8 cellular contexts compared by ENCODE assay signal in the genomic region with DNA sequence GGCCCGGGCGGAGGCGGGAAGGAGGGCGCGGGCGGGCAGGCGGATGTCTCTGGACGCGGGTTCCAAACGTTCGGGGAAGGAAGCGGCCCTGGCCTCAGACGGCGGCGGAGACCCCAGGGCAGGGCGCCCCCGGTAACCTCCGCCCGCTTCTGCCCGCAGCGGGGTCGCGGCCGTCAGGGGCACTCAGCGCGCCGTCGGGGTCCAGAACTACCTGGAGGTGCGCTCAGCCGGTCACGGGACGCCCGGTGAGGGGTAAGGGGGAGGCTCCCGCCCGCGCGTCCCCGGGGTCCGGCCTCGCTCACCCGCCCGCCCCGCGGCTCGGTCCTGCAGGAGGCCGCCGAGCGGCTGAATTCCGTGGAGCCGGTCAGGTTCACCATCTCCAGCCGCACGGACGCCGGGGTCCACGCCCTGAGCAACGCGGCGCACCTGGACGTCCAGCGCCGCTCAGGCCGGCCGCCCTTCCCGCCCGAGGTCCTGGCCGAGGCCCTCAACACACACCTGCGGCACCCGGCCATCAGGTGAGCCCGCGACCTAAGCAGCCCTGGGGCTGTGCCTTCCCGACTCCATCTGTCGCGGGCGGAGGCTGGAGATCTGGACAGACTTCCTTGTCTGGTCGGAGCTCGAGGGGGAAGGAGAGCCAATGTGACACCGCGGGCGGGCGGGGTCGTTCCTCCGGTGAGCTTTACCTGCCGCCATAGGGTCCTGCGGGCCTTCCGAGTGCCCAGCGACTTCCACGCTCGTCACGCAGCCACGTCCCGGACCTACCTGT. TPM values are rescaled to one million over a fixed set of nuclear protein-coding genes. Genes with fewer than 3 reads are reported as not detected.
A peak's percentile ranks its signal among the peaks of the same experiment; 100 is the strongest.
DNase-seq lines count a peak whose midpoint lies in the region; ATAC-seq, FAIRE-seq and TF ChIP-seq lines count a peak whose summit lies in the region.

No MANE protein-coding gene starts in this region.

- H3K9ac ChIP-seq in H9 (ENCODE audit: extremely low read depth, insufficient read length, low read length) (peak overlapping the region; percentile 33), endothelial cell of umbilical vein (replicated peaks; ENCODE audit: extremely low read depth, insufficient read depth, low read length) (peak overlapping the region; percentile 73)

- H3F3A ChIP-seq in DOHH2 (ENCODE audit: control insufficient read depth, insufficient read depth), result peaks cover 2% of the 10 kb centered on the region; the same call in 1 of the 2 replicates

- H3K27me3 ChIP-seq in DOHH2 (ENCODE audit: control insufficient read depth, low read length), result no peaks in the 10 kb centered on the region
- no peaks in the 10 kb centered on the region for H3K27me3 ChIP-seq in H9 (ENCODE audit: insufficient read depth, low read length)
- H3K27me3 ChIP-seq in endothelial cell of umbilical vein (ENCODE audit: control insufficient read depth in 2 of 2, insufficient read depth in 2 of 2, low read length in 2 of 2), result no peaks in the 10 kb centered on the region

- no peaks in the 10 kb centered on the region for H3K9me2 ChIP-seq in DOHH2 (replicated peaks; ENCODE audit: control insufficient read depth, low read length)

- H2AK5ac ChIP-seq in H9 (ENCODE audit: insufficient read length, low read length), result no peak overlapping the region

- H3K4me3 ChIP-seq in DOHH2 (ENCODE audit: low read length), result peak overlapping the region; percentile 76
- H3K4me3 ChIP-seq in endothelial cell of umbilical vein (replicated peaks in 1 of 3; ENCODE audit: insufficient read depth in 1 of 3, low read depth in 1 of 3, low read length in 3 of 3), result peak overlapping the region; percentile 56 to 94 (median 64)

- H4K20me1 ChIP-seq in DOHH2 (ENCODE audit: control insufficient read depth, insufficient read depth, low read depth, low read length) (no peaks in the 10 kb centered on the region), H9 (ENCODE audit: control insufficient read depth, insufficient read depth, insufficient read length) (no peaks in the 10 kb centered on the region), endothelial cell of umbilical vein (replicated peaks; ENCODE audit: control insufficient read depth, extremely low read depth, insufficient read depth, low read length) (no peaks in the 10 kb centered on the region)

- no peak overlapping the region for H2BK12ac ChIP-seq in H9 (ENCODE audit: insufficient read length, low read depth, low read length)

- H2BK5ac ChIP-seq in H9 (ENCODE audit: insufficient read length, low read length), result no peak overlapping the region

- H3K27ac Mint-ChIP-seq in H9, result peak overlapping the region in 1 of 3 experiments; percentile 77; a peak in 1 of 7 replicates
- no peak overlapping the region for H3K27ac Mint-ChIP-seq in natural killer cell treated with Interleukin-12 subunit alpha and Interleukin-12 subunit beta and Interleukin-15 and Interleukin-18, amount 100 ng/mL, for 72 hours

- CTCF ChIA-PET in endothelial cell of umbilical vein (lab: Charles Lee), result interaction anchor here (0.8 to 1.5 kb wide), 3 partner anchors 64 to 197 kb away, joined by 3 to 9 read pairs (median 3); no protein-coding TSS in a partner anchor

- H2BK120ac ChIP-seq in H9 (ENCODE audit: low read depth, low read length, poor library complexity, severe bottlenecking), result no peak overlapping the region

- peaks cover 15% of the 10 kb centered on the region for H3K23me2 ChIP-seq in H9 (ENCODE audit: insufficient read length, low read depth, low read length, poor library complexity, severe bottlenecking)

- no peak overlapping the region; the same call in 1 of the 2 replicates for H3K14ac ChIP-seq in H9 (ENCODE audit: insufficient read depth, low read length)

- peaks cover 45% of the 10 kb centered on the region for H3K79me2 ChIP-seq in DOHH2 (ENCODE audit: control insufficient read depth, low read length)
- no peaks in the 10 kb centered on the region for H3K79me2 ChIP-seq in H9 (ENCODE audit: insufficient read depth, low read length)
- H3K79me2 ChIP-seq in endothelial cell of umbilical vein (ENCODE audit: control insufficient read depth, insufficient read depth, low read length), result no peaks in the 10 kb centered on the region

- H3K23ac ChIP-seq in H9 (ENCODE audit: insufficient read length, low read depth, low read length), result no peak overlapping the region

- H3K9me3 ChIP-seq in DOHH2 (ENCODE audit: control insufficient read depth, insufficient read depth, low read length) (no peaks in the 10 kb centered on the region), H9 (ENCODE audit: control insufficient read depth, low read depth, low read length) (no peaks in the 10 kb centered on the region), endothelial cell of umbilical vein (replicated peaks; ENCODE audit: control insufficient read depth, insufficient read depth, low read length) (no peaks in the 10 kb centered on the region)

- peak overlapping the region; percentile 80 for H3K4me2 ChIP-seq in DOHH2 (ENCODE audit: low read length)
- H3K4me2 ChIP-seq in H9 (ENCODE audit: insufficient read depth, insufficient read length, low read length), result peak overlapping the region; percentile 46
- H3K4me2 ChIP-seq in endothelial cell of umbilical vein (ENCODE audit: insufficient read depth, low read length), result peak overlapping the region; percentile 45

- peak; percentile 26 for FAIRE-seq in endothelial cell of umbilical vein (lab: Jason Lieb, UNC)

- DNase-seq in H9, result peak; percentile 51
- DNase-seq in endothelial cell of umbilical vein (ENCODE audit: low read depth, low spot score), result peak; percentile 17
- DNase-seq in natural killer cell treated with Interleukin-12 subunit alpha and Interleukin-12 subunit beta and Interleukin-15 and Interleukin-18, amount 100 ng/mL, for 72 hours (ENCODE audit: low spot score), result no peak
- no peak for DNase-seq in inferior parietal cortex (ENCODE audit: extremely low spot score)
- DNase-seq in posterior cingulate gyrus, result no peak
- DNase-seq in stimulated activated naive CD4-positive, alpha-beta T cell treated with Interleukin-2 at 50 U/mL for 16 hours (lab: John Stamatoyannopoulos, UW), result no peak

- intact Hi-C loops in endothelial cell of umbilical vein (cut with micrococcal nuclease) (loop anchor here (1.0 to 5.0 kb wide), 6 partner anchors 16 to 187 kb away; a partner anchor contains a TSS), posterior cingulate gyrus (cut with DNase I) (loop anchor here (1.0 to 5.0 kb wide), 3 partner anchors 16 to 40 kb away; a partner anchor contains a TSS)

- H3T11ph ChIP-seq in H9 (ENCODE audit: low read length), result no peak overlapping the region

- H3K36me3 ChIP-seq in DOHH2 (ENCODE audit: control insufficient read depth, low read length), result peaks cover 45% of the 10 kb centered on the region
- H3K36me3 ChIP-seq in endothelial cell of umbilical vein (ENCODE audit: control insufficient read depth in 2 of 2, extremely low read depth in 1 of 2, insufficient read depth in 2 of 2, low read length in 2 of 2), result peaks cover 0 to 30% of the 10 kb centered on the region in 2 experiments

- no peak overlapping the region for H2AFZ ChIP-seq in H9 (ENCODE audit: low read length)
- H2AFZ ChIP-seq in endothelial cell of umbilical vein (ENCODE audit: low read depth, low read length), result peak overlapping the region; percentile 59

- dilution Hi-C loops in endothelial cell of umbilical vein (cut with MboI; ENCODE audit: extremely low pct_ligation_motif_present, low sequenced_read_pairs), result no loop called here

- H4K91ac ChIP-seq in H9 (ENCODE audit: insufficient read length, low read depth, low read length), result no peak overlapping the region

- H3K79me1 ChIP-seq in H9 (ENCODE audit: insufficient read depth, low read depth, low read length, poor library complexity, severe bottlenecking), result no peaks in the 10 kb centered on the region

- no peak for TF ChIP-seq POLR2A in endothelial cell of umbilical vein (IDR thresholded peaks at IDR 0.05; ENCODE audit: low read depth, low read length)

- TF ChIP-seq CTCF in DOHH2 (IDR thresholded peaks at IDR 0.05; ENCODE audit: low read depth, low read length, poor library complexity, severe bottlenecking) (no peak), H9 (conservative IDR thresholded peaks at IDR 0.05) (no peak), endothelial cell of umbilical vein (IDR thresholded peaks at IDR 0.05; ENCODE audit: extremely low read depth in 1 of 2, insufficient read depth in 1 of 2, low read depth in 1 of 2, low read length in 2 of 2) (no peak)

- peaks cover 36% of the 10 kb centered on the region for H3K4me1 ChIP-seq in DOHH2 (ENCODE audit: control insufficient read depth, low read length)
- peaks cover 5% of the 10 kb centered on the region; the same call in 1 of the 2 replicates for H3K4me1 ChIP-seq in H9 (ENCODE audit: insufficient read depth, low read length)
- H3K4me1 ChIP-seq in endothelial cell of umbilical vein (ENCODE audit: control insufficient read depth, extremely low read depth, insufficient read depth, low read length), result peaks cover 15% of the 10 kb centered on the region

- no peak overlapping the region for H4K8ac ChIP-seq in H9 (replicated peaks; ENCODE audit: insufficient read length, low read depth, low read length)

- ATAC-seq in SK-N-SH treated with all-trans-retinoic acid at 6 μM for 48 hours, result peak; percentile 2
- ATAC-seq in natural killer cell treated with Interleukin-12 subunit alpha and Interleukin-12 subunit beta and Interleukin-15 and Interleukin-18, amount 100 ng/mL, for 72 hours, result no peak

- no CpG with 5 or more reads among the region's 91 CpGs for WGBS in H9 (ENCODE audit: extremely low coverage, insufficient read length, low lambda C conversion rate)

- peaks cover 3% of the 10 kb centered on the region; the same call in 1 of the 2 replicates for H3K27me3 Mint-ChIP-seq in H9 (ENCODE audit: low read depth)
- no peaks in the 10 kb centered on the region for H3K27me3 Mint-ChIP-seq in natural killer cell treated with Interleukin-12 subunit alpha and Interleukin-12 subunit beta and Interleukin-15 and Interleukin-18, amount 100 ng/mL, for 72 hours

- H3K4ac ChIP-seq in H9 (ENCODE audit: low read depth, low read length), result no peak overlapping the region

- no peak overlapping the region for H4K5ac ChIP-seq in H9 (ENCODE audit: insufficient read length, low read depth, low read length)

- TSS peak; percentile 46 for BruUV-seq in endothelial cell of umbilical vein (replicated peaks; lab: Mats Ljungman, UMichigan)

- H3K9me1 ChIP-seq in endothelial cell of umbilical vein (replicated peaks; ENCODE audit: control insufficient read depth, extremely low read depth, insufficient read depth, low read length), result no peaks in the 10 kb centered on the region

- no peak overlapping the region for H3K56ac ChIP-seq in H9 (ENCODE audit: insufficient read length, low read depth, low read length)

- no peak overlapping the region for H2BK15ac ChIP-seq in H9 (ENCODE audit: low read depth, low read length)

- H3K18ac ChIP-seq in H9 (ENCODE audit: insufficient read length, low read depth, low read length), result no peak overlapping the region

- H3K4me3 Mint-ChIP-seq in H9, result peak overlapping the region; percentile 80 to 82
- peak overlapping the region; percentile 70 for H3K4me3 Mint-ChIP-seq in natural killer cell treated with Interleukin-12 subunit alpha and Interleukin-12 subunit beta and Interleukin-15 and Interleukin-18, amount 100 ng/mL, for 72 hours

- POLR2A ChIA-PET in endothelial cell of umbilical vein (lab: Charles Lee), result no interaction called here

- H3K36me3 Mint-ChIP-seq in H9 (ENCODE audit: insufficient read depth in 1 of 3, low read depth in 3 of 3), result peaks cover 4 to 26% (median 20%) of the 10 kb centered on the region in 3 experiments
- H3K36me3 Mint-ChIP-seq in natural killer cell treated with Interleukin-12 subunit alpha and Interleukin-12 subunit beta and Interleukin-15 and Interleukin-18, amount 100 ng/mL, for 72 hours, result no peaks in the 10 kb centered on the region

- H2BK20ac ChIP-seq in H9 (ENCODE audit: low read depth, low read length, poor library complexity, severe bottlenecking), result no peak overlapping the region

- H3K27ac ChIP-seq in DOHH2 (ENCODE audit: low read depth, low read length) (peak overlapping the region; percentile 52), H9 (ENCODE audit: insufficient read length, low read depth, low read length) (no peak overlapping the region), endothelial cell of umbilical vein (ENCODE audit: insufficient read depth, low read depth, low read length) (peak overlapping the region; percentile 65)

- H3K4me1 Mint-ChIP-seq in H9, result peaks cover 18 to 31% of the 10 kb centered on the region in 2 experiments
- H3K4me1 Mint-ChIP-seq in natural killer cell treated with Interleukin-12 subunit alpha and Interleukin-12 subunit beta and Interleukin-15 and Interleukin-18, amount 100 ng/mL, for 72 hours (ENCODE audit: low read depth in 2 of 2), result peaks cover 12 to 14% of the 10 kb centered on the region in 2 donors

- no peaks in the 10 kb centered on the region; a peak in 1 of 5 replicates for H3K9me3 Mint-ChIP-seq in H9
- H3K9me3 Mint-ChIP-seq in natural killer cell treated with Interleukin-12 subunit alpha and Interleukin-12 subunit beta and Interleukin-15 and Interleukin-18, amount 100 ng/mL, for 72 hours, result no peaks in the 10 kb centered on the region

RNA-seq across cellular contexts. Expression of a gene that starts 0.5 kb away (rescaled TPM):
- total RNA-seq in H9 (2021), result 38.0 and 40.9 TPM in 2 replicates
- total RNA-seq in endothelial cell of umbilical vein, result 16.6 and 18.8 TPM in 2 replicates
- polyA plus RNA-seq in endothelial cell of umbilical vein, result 27.3 and 45.9 TPM in 2 replicates
- 13.4 and 21.1 TPM in 2 replicates for polyA plus RNA-seq in endothelial cell of umbilical vein (2011; cell fraction: cytosol; rRNA removed)
- polyA plus RNA-seq in endothelial cell of umbilical vein (2011; cell fraction: nucleus; rRNA removed), result 13.4 and 13.7 TPM in 2 replicates
- 8.9 and 10.7 TPM in 2 replicates for polyA plus RNA-seq in endothelial cell of umbilical vein (2012)
- 5.5 and 8.0 TPM in 2 replicates for polyA minus RNA-seq in endothelial cell of umbilical vein
- 22.0 TPM for polyA minus RNA-seq in endothelial cell of umbilical vein (2011; cell fraction: cytosol; rRNA and poly(A)+ RNA removed)
- 3.8 and 7.8 TPM in 2 replicates for polyA minus RNA-seq in endothelial cell of umbilical vein (2011; cell fraction: nucleus; rRNA and poly(A)+ RNA removed)
- total RNA-seq in natural killer cell treated with Interleukin-12 subunit alpha and Interleukin-12 subunit beta and Interleukin-15 and Interleukin-18, amount 100 ng/mL, for 72 hours, result 10 to 100 TPM; 19.2 to 39.0 TPM

RNA-seq across cellular contexts. Expression of a gene that starts 1.2 kb away (rescaled TPM):
- total RNA-seq in H9 (2021) (39.5 and 41.4 TPM in 2 replicates), endothelial cell of umbilical vein (39.0 and 43.0 TPM in 2 replicates)
- polyA plus RNA-seq in endothelial cell of umbilical vein, result 27.8 and 41.3 TPM in 2 replicates
- polyA plus RNA-seq in endothelial cell of umbilical vein (2011; cell fraction: cytosol; rRNA removed), result 6.7 and 11.6 TPM in 2 replicates
- 306 and 358 TPM in 2 replicates for polyA plus RNA-seq in endothelial cell of umbilical vein (2011; cell fraction: nucleus; rRNA removed)
- 25.5 and 29.9 TPM in 2 replicates for polyA plus RNA-seq in endothelial cell of umbilical vein (2012)
- polyA minus RNA-seq in endothelial cell of umbilical vein, result 22.8 and 26.4 TPM in 2 replicates
- 29.8 TPM for polyA minus RNA-seq in endothelial cell of umbilical vein (2011; cell fraction: cytosol; rRNA and poly(A)+ RNA removed)
- 33.4 and 58.9 TPM in 2 replicates for polyA minus RNA-seq in endothelial cell of umbilical vein (2011; cell fraction: nucleus; rRNA and poly(A)+ RNA removed)
- total RNA-seq in natural killer cell treated with Interleukin-12 subunit alpha and Interleukin-12 subunit beta and Interleukin-15 and Interleukin-18, amount 100 ng/mL, for 72 hours, result 10 to 100 TPM; 32.5 to 60.5 TPM

RNA-seq across cellular contexts. Expression of a gene that starts 15.5 kb away (rescaled TPM):
- total RNA-seq in H9 (2021), result 138 and 139 TPM in 2 replicates
- 127 and 132 TPM in 2 replicates for total RNA-seq in endothelial cell of umbilical vein
- polyA plus RNA-seq in endothelial cell of umbilical vein, result 222 and 239 TPM in 2 replicates
- 97.6 and 111 TPM in 2 replicates for polyA plus RNA-seq in endothelial cell of umbilical vein (2011; cell fraction: cytosol; rRNA removed)
- 382 and 418 TPM in 2 replicates for polyA plus RNA-seq in endothelial cell of umbilical vein (2011; cell fraction: nucleus; rRNA removed)
- polyA plus RNA-seq in endothelial cell of umbilical vein (2012), result 80.5 and 91.0 TPM in 2 replicates
- 100 and 129 TPM in 2 replicates for polyA minus RNA-seq in endothelial cell of umbilical vein
- 56.8 TPM for polyA minus RNA-seq in endothelial cell of umbilical vein (2011; cell fraction: cytosol; rRNA and poly(A)+ RNA removed)
- 75.0 and 129 TPM in 2 replicates for polyA minus RNA-seq in endothelial cell of umbilical vein (2011; cell fraction: nucleus; rRNA and poly(A)+ RNA removed)
- total RNA-seq in natural killer cell treated with Interleukin-12 subunit alpha and Interleukin-12 subunit beta and Interleukin-15 and Interleukin-18, amount 100 ng/mL, for 72 hours, result 100 to 1,000 TPM; 122 to 204 TPM

RNA-seq across cellular contexts. Expression of a gene that starts 15.7 kb away (rescaled TPM):
- total RNA-seq in H9 (2021) (14.0 and 15.0 TPM in 2 replicates), endothelial cell of umbilical vein (25.1 and 29.5 TPM in 2 replicates)
- 20.9 and 29.6 TPM in 2 replicates for polyA plus RNA-seq in endothelial cell of umbilical vein
- 11.7 and 19.1 TPM in 2 replicates for polyA plus RNA-seq in endothelial cell of umbilical vein (2011; cell fraction: cytosol; rRNA removed)
- polyA plus RNA-seq in endothelial cell of umbilical vein (2011; cell fraction: nucleus; rRNA removed), result 6.7 and 8.2 TPM in 2 replicates
- polyA plus RNA-seq in endothelial cell of umbilical vein (2012), result 10.1 and 15.4 TPM in 2 replicates
- polyA minus RNA-seq in endothelial cell of umbilical vein, result 6.5 and 10.8 TPM in 2 replicates
- polyA minus RNA-seq in endothelial cell of umbilical vein (2011; cell fraction: cytosol; rRNA and poly(A)+ RNA removed), result 36.8 TPM
- polyA minus RNA-seq in endothelial cell of umbilical vein (2011; cell fraction: nucleus; rRNA and poly(A)+ RNA removed), result 7.1 and 11.4 TPM in 2 replicates
- 10 to 100 TPM; 15.7 to 20.1 TPM for total RNA-seq in natural killer cell treated with Interleukin-12 subunit alpha and Interleukin-12 subunit beta and Interleukin-15 and Interleukin-18, amount 100 ng/mL, for 72 hours

RNA-seq across cellular contexts. Expression of a gene that starts 22.1 kb away (rescaled TPM):
- total RNA-seq in H9 (2021) (0.28 and 0.35 TPM in 2 replicates), endothelial cell of umbilical vein (0.37 and 0.38 TPM in 2 replicates)
- 0.26 and 0.38 TPM in 2 replicates for polyA plus RNA-seq in endothelial cell of umbilical vein
- polyA plus RNA-seq in endothelial cell of umbilical vein (2011; cell fraction: cytosol; rRNA removed), result 0.04 and 0.08 TPM in 2 replicates
- polyA plus RNA-seq in endothelial cell of umbilical vein (2011; cell fraction: nucleus; rRNA removed), result 1.6 and 2.2 TPM in 2 replicates
- polyA plus RNA-seq in endothelial cell of umbilical vein (2012), result 0.17 and 0.27 TPM in 2 replicates
- 0.19 and 0.22 TPM in 2 replicates for polyA minus RNA-seq in endothelial cell of umbilical vein
- polyA minus RNA-seq in endothelial cell of umbilical vein (2011; cell fraction: cytosol; rRNA and poly(A)+ RNA removed), result 1.1 TPM
- polyA minus RNA-seq in endothelial cell of umbilical vein (2011; cell fraction: nucleus; rRNA and poly(A)+ RNA removed), result 0.67 and 1.4 TPM in 2 replicates
- total RNA-seq in natural killer cell treated with Interleukin-12 subunit alpha and Interleukin-12 subunit beta and Interleukin-15 and Interleukin-18, amount 100 ng/mL, for 72 hours, result under 1 TPM; 0.81 to 0.89 TPM

Comparison
In these comparisons a context has a peak if more than half of its experiments do, and no peak if none do; other contexts are left out.
1. DNase-seq: peak in H9 (single experiment) and endothelial cell of umbilical vein (single experiment); none in natural killer cell treated with Interleukin-12 subunit alpha and Interleukin-12 subunit beta and Interleukin-15 and Interleukin-18, amount 100 ng/mL, for 72 hours (single experiment), inferior parietal cortex (single experiment), posterior cingulate gyrus (0 of 10) and stimulated activated naive CD4-positive, alpha-beta T cell treated with Interleukin-2 at 50 U/mL for 16 hours (single experiment).
2. Peak in every context shown above with its lines, with median percentiles within 50 percentile points of each other: H3K4me2 ChIP-seq.